In genomic region chr11:62380821-62381243, GRCh38 we compare ENCODE assay signal across 8 cellular contexts. TPM values are rescaled to one million over a fixed set of nuclear protein-coding genes. Genes with fewer than 3 reads are reported as not detected.
DNase-seq lines count a peak whose midpoint lies in the region; ATAC-seq and TF ChIP-seq lines count a peak whose summit lies in the region.
"Not testable (repeated sequence)": the region's sequence is repeated elsewhere in the genome, so short reads cannot be mapped to it uniquely, and the experiment has no call there.
"Had no signal": no experiment of that assay in that cellular context is flagged by ENCODE, and none has a peak within 500 bp of the region (broad histone marks: within the 10 kb centered on the region; RNA-seq: fewer than 3 reads in every experiment).

No MANE protein-coding gene starts in this region.

- H3K4me3 ChIP-seq in MM.1S (ENCODE audit: low read length); cardiac fibroblast (replicated peaks in 1 of 2; ENCODE audit: low read depth in 2 of 2, low read length in 2 of 2); right cardiac atrium (ENCODE audit: low read length); parathyroid adenoma (ENCODE audit: low read depth, low read length): not testable (repeated sequence)

- H4K20me1 ChIP-seq in MM.1S (ENCODE audit: insufficient read depth, low read length): not testable (repeated sequence)

- TF ChIP-seq CTCF in MM.1S (IDR thresholded peaks at IDR 0.05; ENCODE audit: low read length): peak; percentile 74
- peak; percentile 72 for TF ChIP-seq CTCF in cardiac fibroblast (IDR thresholded peaks at IDR 0.05; ENCODE audit: low read depth, low read length)
- TF ChIP-seq CTCF in parathyroid adenoma (IDR thresholded peaks at IDR 0.05): peak; percentile 71

- peak; percentile 44 for DNase-seq in GM03348 (ENCODE audit: low spot score)
- DNase-seq in MM.1S: peak; percentile 71
- DNase-seq in NOMO-1 (lab: John Stamatoyannopoulos, UW; ENCODE audit: unreplicated experiment in 2 of 2): peak; percentile 50 to 64
- peak; percentile 76 for DNase-seq in cardiac fibroblast (ENCODE audit: low read depth in 2 of 2)
- DNase-seq in right cardiac atrium: peak; percentile 32 to 77 (median 64)

- WGBS in right cardiac atrium: 4% methylated on average over 12 of the region's 12 CpGs

- H3K4me1 ChIP-seq in MM.1S (ENCODE audit: low read length); right cardiac atrium (ENCODE audit: control insufficient read depth, insufficient read depth, low read length); parathyroid adenoma: not testable (repeated sequence)

- not testable (repeated sequence) for H3K79me2 ChIP-seq in MM.1S (ENCODE audit: low read length); parathyroid adenoma

- H3K27ac ChIP-seq in MM.1S (ENCODE audit: low read length); right cardiac atrium (ENCODE audit: low read length); parathyroid adenoma: not testable (repeated sequence)

- not testable (repeated sequence) for H3K4me2 ChIP-seq in MM.1S (ENCODE audit: low read depth, low read length); parathyroid adenoma (ENCODE audit: low read length)

- not testable (repeated sequence) for H3K36me3 ChIP-seq in MM.1S (replicated peaks; ENCODE audit: insufficient read depth, low read length); parathyroid adenoma (ENCODE audit: control insufficient read depth, insufficient read depth, low read length)

- not testable (repeated sequence) for H3K9ac ChIP-seq in MM.1S (ENCODE audit: low read length); parathyroid adenoma

- H3F3A ChIP-seq in MM.1S (ENCODE audit: insufficient read depth, low read length): not testable (repeated sequence)

- not testable (repeated sequence) for H3K9me3 ChIP-seq in MM.1S (replicated peaks; ENCODE audit: insufficient read depth, low read length); right cardiac atrium (ENCODE audit: control insufficient read depth, low read length); parathyroid adenoma (ENCODE audit: control insufficient read depth, low read length)

- H3K9me2 ChIP-seq in MM.1S (replicated peaks; ENCODE audit: insufficient read depth, low read length): not testable (repeated sequence)

- peak; percentile 81 to 82 for ATAC-seq in activated CD4-positive, CD25-positive, alpha-beta regulatory T cell treated with anti-CD3 and anti-CD28 coated beads, Interleukin-2, amount 50 U/mL, for 24 hours
- peak; percentile 75 to 86 for ATAC-seq in right cardiac atrium

- H3K27me3 ChIP-seq in MM.1S (replicated peaks; ENCODE audit: insufficient read depth, low read length); right cardiac atrium (ENCODE audit: control insufficient read depth, insufficient read depth); parathyroid adenoma (ENCODE audit: control insufficient read depth, insufficient read depth, low read length): not testable (repeated sequence)

- H2AFZ ChIP-seq in MM.1S (ENCODE audit: low read length): not testable (repeated sequence)
- H2AFZ ChIP-seq in parathyroid adenoma: peak overlapping the region; percentile 51

- intact Hi-C loops in right cardiac atrium (cut with DNase I): not testable (repeated sequence)

RNA-seq across cellular contexts. Expression of gene SCGB1A1, which starts 38.0 kb away (rescaled TPM):
- not detected for total RNA-seq in right cardiac atrium
- polyA plus RNA-seq in right cardiac atrium: not detected
- total RNA-seq: subcutaneous adipose tissue had no signal

RNA-seq across cellular contexts. Expression of gene ASRGL1, which starts 43.6 kb away (rescaled TPM):
- total RNA-seq in right cardiac atrium: 1 to 10 TPM; 4.9 to 8.1 (median 6.5) TPM
- polyA plus RNA-seq in right cardiac atrium: 4.3 TPM
